Comparison of ENCODE assay signal across 8 cellular contexts in genomic region chr12:131860472-131861260, GRCh38. TPM values are rescaled to one million over a fixed set of nuclear protein-coding genes. Genes with fewer than 3 reads are reported as not detected.
DNase-seq lines count a peak whose midpoint lies in the region; ATAC-seq and TF ChIP-seq lines count a peak whose summit lies in the region.

No MANE protein-coding gene starts in this region.

- H3K4me3 Mint-ChIP-seq in WTC11, result peak overlapping the region; percentile 50

- no peaks in the 10 kb centered on the region for H3K9me3 Mint-ChIP-seq in WTC11

- H3K4me1 ChIP-seq in right atrium auricular region, result no peaks in the 10 kb centered on the region
- H3K4me1 ChIP-seq in smooth muscle cell (ENCODE audit: low read depth), result peaks cover 14% of the 10 kb centered on the region
- H3K4me1 ChIP-seq in MM.1S (ENCODE audit: low read length), result no peaks in the 10 kb centered on the region

- H3K9me3 ChIP-seq in right atrium auricular region, result no peaks in the 10 kb centered on the region
- no peaks in the 10 kb centered on the region for H3K9me3 ChIP-seq in smooth muscle cell (replicated peaks; ENCODE audit: low read depth)
- no peaks in the 10 kb centered on the region for H3K9me3 ChIP-seq in MM.1S (replicated peaks; ENCODE audit: insufficient read depth, low read length)

- DNase-seq in EH (ENCODE audit: low read depth) (peak; percentile 92), NCI-H1105 treated with DMSO at 0.1 percent for 48 hours (lab: John Stamatoyannopoulos, UW) (peak; percentile 66), WTC11 (ENCODE audit: low spot score) (peak; percentile 68), right atrium auricular region (ENCODE audit: low spot score) (peak; percentile 60), smooth muscle cell (lab: John Stamatoyannopoulos, UW; ENCODE audit: unreplicated experiment) (peak; percentile 41), cortex of kidney (lab: John Stamatoyannopoulos, UW) (no peak), MM.1S (no peak)
- DNase-seq in stimulated activated CD4-positive, alpha-beta T cell treated with anti-CD3 and anti-CD28 coated beads, Interleukin-2, amount 100 ng/mL, for 24 hours, result no peak

- H3K27ac Mint-ChIP-seq in WTC11, result peak overlapping the region; percentile 90

- CTCF ChIA-PET in WTC11 (lab: Charles Lee), result interaction anchor here (1.3 kb wide), 1 partner anchor 69 kb away, joined by 3 read pairs; no protein-coding TSS in a partner anchor

- peaks cover 40% of the 10 kb centered on the region for H3K4me1 Mint-ChIP-seq in WTC11

- TF ChIP-seq CTCF in WTC11 (IDR thresholded peaks at IDR 0.05) (no peak), right atrium auricular region (IDR thresholded peaks at IDR 0.05) (no peak), smooth muscle cell (IDR thresholded peaks at IDR 0.05; ENCODE audit: borderline replicate concordance, insufficient read depth, poor library complexity, severe bottlenecking) (no peak), MM.1S (IDR thresholded peaks at IDR 0.05; ENCODE audit: low read length) (no peak)

- H2AFZ ChIP-seq in smooth muscle cell (ENCODE audit: low read depth) (peak overlapping the region; percentile 95), MM.1S (ENCODE audit: low read length) (no peak overlapping the region)

- H3K9me2 ChIP-seq in MM.1S (replicated peaks; ENCODE audit: insufficient read depth, low read length), result no peaks in the 10 kb centered on the region

- ATAC-seq in WTC11, result peak; percentile 65

- 22% methylated on average over 22 of the region's 22 CpGs for WGBS in smooth muscle cell (ENCODE audit: low lambda C conversion rate)

- peaks cover 6% of the 10 kb centered on the region for H3F3A ChIP-seq in smooth muscle cell (ENCODE audit: low read depth)
- no peaks in the 10 kb centered on the region for H3F3A ChIP-seq in MM.1S (ENCODE audit: insufficient read depth, low read length)

- peak overlapping the region; percentile 82 for H3K4me2 ChIP-seq in smooth muscle cell
- H3K4me2 ChIP-seq in MM.1S (ENCODE audit: low read depth, low read length), result no peak overlapping the region

- no peak overlapping the region for H3K27ac ChIP-seq in right atrium auricular region
- H3K27ac ChIP-seq in smooth muscle cell (ENCODE audit: low read depth), result peak overlapping the region; percentile 89
- no peak overlapping the region for H3K27ac ChIP-seq in MM.1S (ENCODE audit: low read length)

- no peaks in the 10 kb centered on the region for H3K36me3 ChIP-seq in right atrium auricular region
- H3K36me3 ChIP-seq in smooth muscle cell (ENCODE audit: low read depth), result no peaks in the 10 kb centered on the region
- H3K36me3 ChIP-seq in MM.1S (replicated peaks; ENCODE audit: insufficient read depth, low read length), result no peaks in the 10 kb centered on the region

- H3K4me3 ChIP-seq in right atrium auricular region (peak overlapping the region in 1 of 2 donors; percentile 22), smooth muscle cell (peak overlapping the region; percentile 39), MM.1S (ENCODE audit: low read length) (no peak overlapping the region)

- H3K27me3 Mint-ChIP-seq in WTC11 (ENCODE audit: low read depth), result peaks cover 19% of the 10 kb centered on the region

- no peaks in the 10 kb centered on the region for H3K27me3 ChIP-seq in right atrium auricular region
- H3K27me3 ChIP-seq in smooth muscle cell (ENCODE audit: low read depth), result no peaks in the 10 kb centered on the region
- peaks cover 2% of the 10 kb centered on the region; the same call in 1 of the 2 replicates for H3K27me3 ChIP-seq in MM.1S (replicated peaks; ENCODE audit: insufficient read depth, low read length)

- H4K20me1 ChIP-seq in smooth muscle cell (ENCODE audit: low read depth), result no peaks in the 10 kb centered on the region
- no peaks in the 10 kb centered on the region for H4K20me1 ChIP-seq in MM.1S (ENCODE audit: insufficient read depth, low read length)

- H3K79me2 ChIP-seq in smooth muscle cell (ENCODE audit: low read depth) (no peaks in the 10 kb centered on the region), MM.1S (ENCODE audit: low read length) (no peaks in the 10 kb centered on the region)

- POLR2A ChIA-PET in WTC11 (lab: Charles Lee), result interaction anchor here (1.5 kb wide), 1 partner anchor 69 kb away, joined by 7 read pairs; no protein-coding TSS in a partner anchor

- H3K36me3 Mint-ChIP-seq in WTC11, result no peaks in the 10 kb centered on the region

- H3K9ac ChIP-seq in smooth muscle cell (ENCODE audit: low read depth), result peak overlapping the region; percentile 80
- H3K9ac ChIP-seq in MM.1S (ENCODE audit: low read length), result no peak overlapping the region

TF ChIP-seq in WTC11, 78 proteins besides CTCF, POLR2A, EP300 and RAD21 (continues in another document):
- 0 out of 2 replicates have a peak, but pooled peaks have one; percentile 14 for TF ChIP-seq USF1 (CRISPR knock-in tag; IDR thresholded peaks at IDR 0.05)
- peak; percentile 34; the same call in 1 of the 2 replicates for TF ChIP-seq ZNF219 (CRISPR knock-in tag; IDR thresholded peaks at IDR 0.05; ENCODE audit: borderline replicate concordance)
- TF ChIP-seq ZNF263 (CRISPR knock-in tag; IDR thresholded peaks at IDR 0.05; ENCODE audit: low read depth), result peak; percentile 84; the same call in 1 of the 2 replicates
- TF ChIP-seq IRF2 (CRISPR knock-in tag; IDR thresholded peaks at IDR 0.05; ENCODE audit: borderline replicate concordance, low read depth), result no peak
- TF ChIP-seq GABPB1 (CRISPR knock-in tag; IDR thresholded peaks at IDR 0.05), result peak; percentile 100
- TF ChIP-seq ZNF512 (CRISPR knock-in tag; IDR thresholded peaks at IDR 0.05; ENCODE audit: borderline replicate concordance), result peak; percentile 97
- peak; percentile 35; the same call in 1 of the 2 replicates for TF ChIP-seq SMAD4 (CRISPR knock-in tag; IDR thresholded peaks at IDR 0.05)
- no peak for TF ChIP-seq PRDM15 (CRISPR knock-in tag; IDR thresholded peaks at IDR 0.05)
- peak; percentile 45; the same call in 1 of the 2 replicates for TF ChIP-seq ZNF423 (CRISPR knock-in tag; IDR thresholded peaks at IDR 0.05)
- no peak for TF ChIP-seq KAT7 (CRISPR knock-in tag; IDR thresholded peaks at IDR 0.05; ENCODE audit: borderline replicate concordance)

RNA-seq across cellular contexts. Expression of gene MMP17, which starts 32.5 kb away (rescaled TPM):
- total RNA-seq in WTC11 (2021), result 58.8 to 67.1 TPM (median 62.1 TPM) in 3 replicates
- total RNA-seq in right atrium auricular region, result 1 to 10 TPM; 2.1 to 3.2 TPM
- 0.81 and 1.6 TPM in 2 replicates for total RNA-seq in smooth muscle cell
- 1.3 and 4.3 TPM in 2 replicates for polyA plus RNA-seq in smooth muscle cell

RNA-seq across cellular contexts. Expression of gene ULK1, which starts 33.8 kb away (rescaled TPM):
- total RNA-seq in WTC11 (2021), result 55.5 to 67.8 TPM (median 62.5 TPM) in 3 replicates
- 10 to 100 TPM; 16.2 to 23.4 TPM for total RNA-seq in right atrium auricular region
- 8.1 and 10.5 TPM in 2 replicates for total RNA-seq in smooth muscle cell
- 8.5 and 19.9 TPM in 2 replicates for polyA plus RNA-seq in smooth muscle cell

Comparison
In these comparisons a context has a peak if more than half of its experiments do, and no peak if none do; other contexts are left out.
1. DNase-seq: peak in EH (single experiment), NCI-H1105 treated with DMSO at 0.1 percent for 48 hours (single experiment), WTC11 (single experiment), right atrium auricular region (single experiment) and smooth muscle cell (single experiment); none in cortex of kidney (single experiment), stimulated activated CD4-positive, alpha-beta T cell treated with anti-CD3 and anti-CD28 coated beads, Interleukin-2, amount 100 ng/mL, for 24 hours (0 of 2) and MM.1S (single experiment).
2. RNA of gene MMP17, which starts 32.5 kb away (total RNA-seq): 58.8 to 67.1 TPM in WTC11; 2.1 to 3.2 TPM in right atrium auricular region and 0.81 to 1.6 TPM in smooth muscle cell; every median in the first group is over 10 times any median in the second.